Comparison of ENCODE assay signal across 9 cellular contexts in genomic region chr1:1080122-1080753, GRCh38. TPM values are rescaled to one million over a fixed set of nuclear protein-coding genes. Genes with fewer than 3 reads are reported as not detected.
DNase-seq lines count a peak whose midpoint lies in the region; ATAC-seq and TF ChIP-seq lines count a peak whose summit lies in the region.
"Had no signal": no experiment of that assay in that cellular context is flagged by ENCODE, and none has a peak within 500 bp of the region (broad histone marks: within the 10 kb centered on the region; RNA-seq: fewer than 3 reads in every experiment).

No MANE protein-coding gene starts in this region.

- 31 to 48% methylated on average over 10 to 18 of the region's 22 CpGs for WGBS in testis, 2 donors

- intact Hi-C loops in left colon (cut with DNase I, micrococcal nuclease) = no loop called here
- intact Hi-C loops in testis (cut with DNase I; ENCODE audit: low total_unique reads) = no loop called here

- no peak for TF ChIP-seq CTCF in AG10803 (conservative IDR thresholded peaks at IDR 0.05; ENCODE audit: low read length)
- no peak for TF ChIP-seq CTCF in testis (IDR thresholded peaks at IDR 0.05)

- DNase-seq in AG10803 (ENCODE audit: low read depth) (peak; percentile 64), NCI-H774 (lab: John Stamatoyannopoulos, UW) (peak; percentile 17), cerebellar cortex (ENCODE audit: low spot score) (peak; percentile 80), left colon (peak; percentile 68 to 72), testis (peak; percentile 36)

- ATAC-seq in GM19452 (IDR thresholded peaks at IDR 0.05; ENCODE audit: unreplicated experiment) (peak; percentile 33), left colon (peak; percentile 82), HG02938 (IDR thresholded peaks at IDR 0.05; ENCODE audit: unreplicated experiment) (no peak), HG03565 (IDR thresholded peaks at IDR 0.05; ENCODE audit: unreplicated experiment) (no peak)

- H3K27ac ChIP-seq in testis = no peak overlapping the region

- no peak for TF ChIP-seq POLR2A in testis (IDR thresholded peaks at IDR 0.05)

- no peaks in the 10 kb centered on the region for H3K36me3 ChIP-seq in testis (ENCODE audit: low read depth, missing control alignments)

- peak overlapping the region; percentile 29 for H3K4me3 ChIP-seq in AG10803 (ENCODE audit: low read length)
- H3K4me3 ChIP-seq in testis = no peak overlapping the region

- no peaks in the 10 kb centered on the region for H3K27me3 ChIP-seq in testis

- no peaks in the 10 kb centered on the region for H3K9me3 ChIP-seq in testis

- peaks cover 12% of the 10 kb centered on the region for H3K4me1 ChIP-seq in testis

RNA-seq across cellular contexts. Expression of gene RNF223, which starts 6.1 kb away (rescaled TPM):
- total RNA-seq in left colon (1 to 10 TPM; 3.4 to 5.3 TPM), testis (under 1 TPM; 0.19 to 0.31 TPM)
- not detected for polyA plus RNA-seq in testis (ENCODE audit: insufficient read depth, low read depth, low replicate concordance)
- total RNA-seq: glomerular endothelial cell had no signal

RNA-seq across cellular contexts. Expression of gene C1orf159, which starts 35.7 kb away (rescaled TPM):
- total RNA-seq in left colon = 10 to 100 TPM; 17.6 to 28.6 TPM
- 10 to 100 TPM; 50.7 to 68.3 TPM for total RNA-seq in testis
- 40.7 TPM for polyA plus RNA-seq in testis (ENCODE audit: insufficient read depth, low read depth, low replicate concordance)

Comparison
In these comparisons a context has a peak if more than half of its experiments do, and no peak if none do; other contexts are left out.
1. DNase-seq: peak in every context shown above with its lines; median percentile 80 in cerebellar cortex; 70 in left colon; 64 in AG10803; 36 in testis; 17 in NCI-H774.
2. ATAC-seq: peak in GM19452 (single experiment) and left colon (single experiment); none in HG02938 (single experiment) and HG03565 (single experiment).